In genomic region chr6:115947964-115948541, GRCh38 we compare ENCODE assay signal across 14 cellular contexts.
"Had no signal": no experiment of that assay in that cellular context is flagged by ENCODE, and none has a peak within 500 bp of the region (broad histone marks: within the 10 kb centered on the region; RNA-seq: fewer than 3 reads in every experiment).

No MANE protein-coding gene starts in this region.

- H3K9me3 ChIP-seq: tibial artery, vagina had no signal

- H3K36me3 ChIP-seq: brain microvascular endothelial cell, neural progenitor cell, vagina had no signal

- ATAC-seq: activated T-cell treated with anti-CD3 and anti-CD28 coated beads, Interleukin-2, amount 50 U/mL, for 4 hours; esophagus mucosa had no signal

- H3K4me1 ChIP-seq: left ventricle myocardium inferior, neural progenitor cell, parathyroid adenoma, tibial artery, vagina had no signal

- H3K4me3 ChIP-seq: dorsolateral prefrontal cortex, left ventricle myocardium inferior, neural progenitor cell, smooth muscle cell, tibial artery, vagina had no signal

- DNase-seq: activated CD4-positive, alpha-beta memory T cell treated with anti-CD3 and anti-CD28 coated beads for 36 hours; activated CD4-positive, alpha-beta T cell treated with anti-CD3 and anti-CD28 coated beads for 1 hour; activated gamma-delta T cell; activated naive CD8-positive, alpha-beta T cell treated with anti-CD3 and anti-CD28 coated beads for 36 hours; activated T-cell treated with anti-CD3 and anti-CD28 coated beads, Interleukin-2, amount 50 U/mL, for 4 hours; brain microvascular endothelial cell; dorsolateral prefrontal cortex; left ventricle myocardium inferior; tibial artery had no signal
